ENCODE assay signal across 1 cellular context in the genomic region with DNA sequence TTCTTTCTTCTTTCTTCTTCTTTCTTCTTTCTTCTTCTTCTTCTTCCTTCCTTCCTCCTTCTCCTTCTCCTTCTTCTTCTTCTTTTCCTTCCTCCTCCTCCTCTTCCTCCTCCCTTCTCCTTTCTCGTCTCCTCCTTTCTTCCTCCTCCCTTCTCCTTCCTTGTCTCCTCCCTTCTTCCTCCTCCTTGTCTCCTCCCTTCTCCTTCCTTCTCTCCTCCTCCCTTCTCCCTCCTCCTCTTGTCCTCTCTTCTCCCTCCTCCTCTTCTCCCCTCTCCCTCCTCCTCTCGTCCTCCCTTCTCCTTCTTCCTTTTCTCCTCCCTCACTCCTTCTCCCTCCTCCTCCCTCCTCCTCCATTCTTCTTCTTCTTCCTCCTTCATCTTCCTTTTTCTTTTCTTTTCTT.
TF ChIP-seq lines count a peak whose summit lies in the region.

No MANE protein-coding gene starts in this region.

TF ChIP-seq in GM23338, 12 proteins besides CTCF, POLR2A, EP300 and RAD21 (continued from another document):
- TF ChIP-seq ETS1 (IDR thresholded peaks at IDR 0.05), result no peak
- no peak for TF ChIP-seq ZNF114 (CRISPR knock-in tag; IDR thresholded peaks at IDR 0.05)
- TF ChIP-seq, protein P1, sequence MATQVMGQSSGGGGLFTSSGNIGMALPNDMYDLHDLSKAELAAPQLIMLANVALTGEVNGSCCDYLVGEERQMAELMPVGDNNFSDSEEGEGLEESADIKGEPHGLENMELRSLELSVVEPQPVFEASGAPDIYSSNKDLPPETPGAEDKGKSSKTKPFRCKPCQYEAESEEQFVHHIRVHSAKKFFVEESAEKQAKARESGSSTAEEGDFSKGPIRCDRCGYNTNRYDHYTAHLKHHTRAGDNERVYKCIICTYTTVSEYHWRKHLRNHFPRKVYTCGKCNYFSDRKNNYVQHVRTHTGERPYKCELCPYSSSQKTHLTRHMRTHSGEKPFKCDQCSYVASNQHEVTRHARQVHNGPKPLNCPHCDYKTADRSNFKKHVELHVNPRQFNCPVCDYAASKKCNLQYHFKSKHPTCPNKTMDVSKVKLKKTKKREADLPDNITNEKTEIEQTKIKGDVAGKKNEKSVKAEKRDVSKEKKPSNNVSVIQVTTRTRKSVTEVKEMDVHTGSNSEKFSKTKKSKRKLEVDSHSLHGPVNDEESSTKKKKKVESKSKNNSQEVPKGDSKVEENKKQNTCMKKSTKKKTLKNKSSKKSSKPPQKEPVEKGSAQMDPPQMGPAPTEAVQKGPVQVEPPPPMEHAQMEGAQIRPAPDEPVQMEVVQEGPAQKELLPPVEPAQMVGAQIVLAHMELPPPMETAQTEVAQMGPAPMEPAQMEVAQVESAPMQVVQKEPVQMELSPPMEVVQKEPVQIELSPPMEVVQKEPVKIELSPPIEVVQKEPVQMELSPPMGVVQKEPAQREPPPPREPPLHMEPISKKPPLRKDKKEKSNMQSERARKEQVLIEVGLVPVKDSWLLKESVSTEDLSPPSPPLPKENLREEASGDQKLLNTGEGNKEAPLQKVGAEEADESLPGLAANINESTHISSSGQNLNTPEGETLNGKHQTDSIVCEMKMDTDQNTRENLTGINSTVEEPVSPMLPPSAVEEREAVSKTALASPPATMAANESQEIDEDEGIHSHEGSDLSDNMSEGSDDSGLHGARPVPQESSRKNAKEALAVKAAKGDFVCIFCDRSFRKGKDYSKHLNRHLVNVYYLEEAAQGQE (IDR thresholded peaks at IDR 0.05; ENCODE audit: unreplicated experiment), result no peak
- TF ChIP-seq JUNB (IDR thresholded peaks at IDR 0.05; ENCODE audit: unreplicated experiment), result no peak
TF ChIP-seq in GM23338: peak in this region for 0.
